ENCODE assay signal across 12 cellular contexts in genomic region chr6:32047084-32047478, GRCh38. TPM values are rescaled to one million over a fixed set of nuclear protein-coding genes. Genes with fewer than 3 reads are reported as not detected.
DNase-seq lines count a peak whose midpoint lies in the region; ATAC-seq and FAIRE-seq lines count a peak whose summit lies in the region.
"Had no signal": no experiment of that assay in that cellular context is flagged by ENCODE, and none has a peak within 500 bp of the region (broad histone marks: within the 10 kb centered on the region; RNA-seq: fewer than 3 reads in every experiment).

No MANE protein-coding gene starts in this region.

- FAIRE-seq in urothelium cell line (lab: Jason Lieb, UNC), result no peak

- H3K36me3 ChIP-seq in NT2/D1 (ENCODE audit: insufficient read depth, insufficient read length, low read length), result no peaks in the 10 kb centered on the region
- H3K36me3 ChIP-seq in mesodermal cell (ENCODE audit: control insufficient read depth, insufficient read depth, low read length), result no peaks in the 10 kb centered on the region

- peak overlapping the region; percentile 56 for H3K9ac ChIP-seq in NT2/D1 (ENCODE audit: insufficient read length, low read depth)

- peak overlapping the region; percentile 92 for H3K27ac ChIP-seq in mesodermal cell (ENCODE audit: low read depth, low read length, severe bottlenecking)

- no peaks in the 10 kb centered on the region for H3K9me3 ChIP-seq in NT2/D1 (ENCODE audit: insufficient read depth, low read length)
- no peaks in the 10 kb centered on the region for H3K9me3 ChIP-seq in mesodermal cell (ENCODE audit: control insufficient read depth, low read length)
- H3K9me3 ChIP-seq: body of pancreas had no signal

- H3K4me3 ChIP-seq in NT2/D1 (ENCODE audit: insufficient read length, low read depth) (no peak overlapping the region), mesodermal cell (ENCODE audit: extremely low read depth, insufficient read depth, low read length, poor library complexity, severe bottlenecking) (no peak overlapping the region)
- H3K4me3 ChIP-seq: body of pancreas had no signal

- no peaks in the 10 kb centered on the region for H3K27me3 ChIP-seq in NT2/D1 (ENCODE audit: insufficient read depth, insufficient read length)
- H3K27me3 ChIP-seq: body of pancreas had no signal

- peaks cover 18% of the 10 kb centered on the region for H3K4me1 ChIP-seq in NT2/D1 (ENCODE audit: insufficient read depth, insufficient read length)
- H3K4me1 ChIP-seq in mesodermal cell (ENCODE audit: control insufficient read depth, insufficient read depth, low read length, poor library complexity, severe bottlenecking), result peaks cover 21% of the 10 kb centered on the region

- 68 to 71% methylated on average over 8 to 9 of the region's 11 CpGs for WGBS in mesodermal cell (ENCODE audit: insufficient coverage in 2 of 2), 2 experiments

- DNase-seq in NT2/D1 (ENCODE audit: low read depth, low spot score) (no peak), urothelium cell line (ENCODE audit: low spot score) (peak; percentile 57), amniotic stem cell (lab: John Stamatoyannopoulos, UW) (no peak), NCI-H524 (lab: John Stamatoyannopoulos, UW) (no peak), glomerular visceral epithelial cell (ENCODE audit: extremely low spot score) (no peak)
- DNase-seq: activated CD4-positive, alpha-beta T cell treated with anti-CD3 and anti-CD28 coated beads, Interleukin-2, amount 10 ng/mL, durations not matched to agents 24 days and 14 days; body of pancreas; immature natural killer cell; OCI-M1 had no signal

- peak; percentile 37 for ATAC-seq in esophagus mucosa
- ATAC-seq in activated CD4-positive, CD25-positive, alpha-beta regulatory T cell treated with anti-CD3 and anti-CD28 coated beads, Interleukin-2, amount 50 U/mL, for 24 hours, result no peak
- ATAC-seq: body of pancreas had no signal

RNA-seq across cellular contexts. Expression of gene CYP21A2, which starts 8.9 kb away (rescaled TPM):
- total RNA-seq in esophagus mucosa, result 0.60 TPM
- polyA plus RNA-seq in mesodermal cell (2013, experiment 1 of 2), result 0.26 TPM
- polyA plus RNA-seq in mesodermal cell (2013, experiment 2 of 2), result not detected

RNA-seq across cellular contexts. Expression of gene C4B, which starts 32.5 kb away (rescaled TPM):
- total RNA-seq in esophagus mucosa, result 5.3 TPM
- polyA plus RNA-seq in mesodermal cell (2013, experiment 1 of 2), result 5.2 TPM
- 3.6 TPM for polyA plus RNA-seq in mesodermal cell (2013, experiment 2 of 2)
